In genomic region chr12:99453831-99454538, GRCh38 we compare ENCODE assay signal across 9 cellular contexts.
DNase-seq lines count a peak whose midpoint lies in the region; ATAC-seq and FAIRE-seq lines count a peak whose summit lies in the region.
"Had no signal": no experiment of that assay in that cellular context is flagged by ENCODE, and none has a peak within 500 bp of the region (broad histone marks: within the 10 kb centered on the region; RNA-seq: fewer than 3 reads in every experiment).

No MANE protein-coding gene starts in this region.

- H4K8ac ChIP-seq in neuronal stem cell (ENCODE audit: low read depth, low read length): no peak overlapping the region

- H3K4me1 ChIP-seq in neuronal stem cell (ENCODE audit: control insufficient read depth in 2 of 2, insufficient read depth in 1 of 2, low read depth in 1 of 2, low read length in 2 of 2): no peaks in the 10 kb centered on the region

- no peaks in the 10 kb centered on the region for H3K9me3 ChIP-seq in neuronal stem cell (replicated peaks in 1 of 2; ENCODE audit: control insufficient read depth in 2 of 2, insufficient read depth in 1 of 2, low read depth in 1 of 2, low read length in 2 of 2)

- H2BK120ac ChIP-seq in neuronal stem cell (ENCODE audit: low read depth, low read length): no peak overlapping the region

- no peak overlapping the region for H2BK5ac ChIP-seq in neuronal stem cell (ENCODE audit: low read length)

- H2BK12ac ChIP-seq in neuronal stem cell (ENCODE audit: low read length): no peak overlapping the region

- no peak overlapping the region for H3K4me2 ChIP-seq in neuronal stem cell (ENCODE audit: insufficient read depth, low read length, poor library complexity, severe bottlenecking)

- no peak overlapping the region for H2AFZ ChIP-seq in neuronal stem cell (ENCODE audit: low read length)

- no peaks in the 10 kb centered on the region for H3K27me3 ChIP-seq in neuronal stem cell (ENCODE audit: control insufficient read depth in 3 of 3, insufficient read depth in 3 of 3, low read depth in 1 of 3, low read length in 3 of 3)

- no peak overlapping the region for H2BK15ac ChIP-seq in neuronal stem cell (ENCODE audit: low read length)

- no peak overlapping the region for H3K9ac ChIP-seq in neuronal stem cell (ENCODE audit: low read depth, low read length, poor library complexity)

- H3K79me1 ChIP-seq in neuronal stem cell (ENCODE audit: low read depth, low read length): no peaks in the 10 kb centered on the region

- DNase-seq in iris pigment epithelial cell (ENCODE audit: low read depth): peak; percentile 1
- no peak for DNase-seq in ecto neural progenitor cell (ENCODE audit: low spot score)
- no peak for DNase-seq in frontal cortex (ENCODE audit: low spot score in 2 of 2)
- no peak for DNase-seq in neuronal stem cell (ENCODE audit: low spot score)
- no peak for DNase-seq in activated naive CD4-positive, alpha-beta T cell treated with anti-CD3 and anti-CD28 coated beads, Interleukin-2, amount 50 U/mL, for 16 hours

- no peaks in the 10 kb centered on the region for H3K36me3 ChIP-seq in neuronal stem cell (replicated peaks in 1 of 2; ENCODE audit: control insufficient read depth in 2 of 2, insufficient read depth in 2 of 2, low read length in 2 of 2)

- ATAC-seq in GM18508 (IDR thresholded peaks at IDR 0.05; ENCODE audit: insufficient read depth, unreplicated experiment): peak; percentile 71
- peak; percentile 49 for ATAC-seq in GM21723 (IDR thresholded peaks at IDR 0.05; ENCODE audit: unreplicated experiment)
- ATAC-seq in HG03439 (IDR thresholded peaks at IDR 0.05; ENCODE audit: unreplicated experiment): peak; percentile 42

- H3K18ac ChIP-seq in neuronal stem cell (ENCODE audit: low read length): no peak overlapping the region

- no peak overlapping the region for H3K27ac ChIP-seq in neuronal stem cell (replicated peaks; ENCODE audit: low read length)

- no peak overlapping the region for H3K4me3 ChIP-seq in neuronal stem cell (ENCODE audit: low read length in 2 of 2)

- FAIRE-seq in frontal cortex (lab: Jason Lieb, UNC): no peak
- FAIRE-seq: colon had no signal

- no CpG with 5 or more reads among the region's 2 CpGs for WGBS in neuronal stem cell (ENCODE audit: extremely low coverage in 2 of 2, insufficient read length in 2 of 2, insufficient replicate concordance in 1 of 2), 2 donors

- no peak overlapping the region for H4K91ac ChIP-seq in neuronal stem cell (ENCODE audit: low read depth, low read length, poor library complexity)

- no peak overlapping the region for H3K14ac ChIP-seq in neuronal stem cell (ENCODE audit: low read length)

- H3K4ac ChIP-seq in neuronal stem cell (ENCODE audit: low read length): no peak overlapping the region

- no peak overlapping the region for H2AK5ac ChIP-seq in neuronal stem cell (ENCODE audit: low read depth, low read length)

- no peak overlapping the region for H3K23ac ChIP-seq in neuronal stem cell (ENCODE audit: low read depth, low read length, poor library complexity)
